ENCODE assay signal across 8 cellular contexts in the genomic region with DNA sequence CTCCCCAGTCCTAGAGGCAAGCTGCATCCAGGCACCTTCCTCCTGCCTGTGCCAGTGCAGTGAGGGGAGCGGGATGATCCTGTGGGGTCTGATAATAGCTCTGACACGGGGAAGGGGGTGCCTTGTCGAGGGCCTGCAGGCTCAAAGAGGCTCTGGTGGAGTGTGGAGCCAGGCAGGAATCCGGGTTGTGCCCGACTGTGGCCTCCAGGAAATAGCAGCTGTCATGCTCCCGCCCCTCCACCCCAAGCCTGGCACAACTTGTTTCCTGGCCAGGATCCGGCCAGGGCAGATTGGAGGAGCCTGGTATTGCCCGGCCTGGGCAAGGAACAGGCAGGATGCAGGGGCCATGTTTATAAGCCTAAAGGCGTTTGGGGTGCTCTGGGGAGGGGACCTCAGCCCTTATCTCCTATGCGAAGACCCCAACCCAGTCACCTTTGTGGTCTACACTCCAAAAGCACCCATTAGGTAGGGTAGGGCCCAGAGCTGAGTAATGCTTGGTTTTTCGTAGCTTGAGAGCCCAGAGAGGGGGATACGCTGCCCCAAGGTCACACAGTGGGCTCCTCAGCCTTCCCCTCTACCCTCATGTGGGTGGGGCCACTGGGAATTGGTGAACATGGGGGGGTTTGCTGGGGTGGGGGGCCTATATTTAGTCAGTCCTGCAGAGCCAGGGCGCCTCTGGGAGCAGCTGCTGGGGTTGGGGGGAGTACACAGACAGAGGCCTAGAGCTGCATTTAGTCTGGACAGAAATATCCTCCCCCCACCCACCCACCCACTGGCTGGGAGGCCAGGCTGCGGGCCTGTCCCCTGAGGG. TPM values are rescaled to one million over a fixed set of nuclear protein-coding genes. Genes with fewer than 3 reads are reported as not detected.
DNase-seq lines count a peak whose midpoint lies in the region; ATAC-seq lines count a peak whose summit lies in the region.

No MANE protein-coding gene starts in this region.

- peak overlapping the region; percentile 29 for H3K9ac ChIP-seq in rectal smooth muscle tissue (ENCODE audit: low read length)

- peaks cover 9% of the 10 kb centered on the region for H3K4me1 Mint-ChIP-seq in T-helper 17 cell

- no peaks in the 10 kb centered on the region for H3K27me3 ChIP-seq in rectal smooth muscle tissue (ENCODE audit: control insufficient read depth, insufficient read depth, low read length)

- no peak overlapping the region for H3K4me3 Mint-ChIP-seq in T-helper 17 cell

- no peak overlapping the region for H3K27ac Mint-ChIP-seq in T-helper 17 cell

- H3K9me3 ChIP-seq in T-helper 17 cell (ENCODE audit: control insufficient read depth, low read length, poor library complexity, severe bottlenecking), result no peaks in the 10 kb centered on the region

- peak overlapping the region; percentile 43 for H3K4me3 ChIP-seq in rectal smooth muscle tissue (ENCODE audit: low read length)

- peak; percentile 88 for DNase-seq in H4 (ENCODE audit: low spot score)
- DNase-seq in UCSD-AML1 (lab: John Stamatoyannopoulos, UW; ENCODE audit: unreplicated experiment), result peak; percentile 65
- peak; percentile 82 to 97 (median 92) for DNase-seq in head of caudate nucleus
- no peak for DNase-seq in T-helper 17 cell
- DNase-seq in activated CD4-positive, alpha-beta T cell treated with anti-CD3 and anti-CD28 coated beads, Interleukin-2, amount 50 U/mL, for 4 hours, result no peak

- H3K4me1 ChIP-seq in rectal smooth muscle tissue (ENCODE audit: control insufficient read depth, insufficient read depth, low read length), result peaks cover 46% of the 10 kb centered on the region

- no peaks in the 10 kb centered on the region for H3K36me3 Mint-ChIP-seq in T-helper 17 cell (ENCODE audit: low read depth)

- no peaks in the 10 kb centered on the region for H3K36me3 ChIP-seq in rectal smooth muscle tissue (ENCODE audit: control insufficient read depth, insufficient read depth, low read length)

- no peaks in the 10 kb centered on the region for H3K27me3 Mint-ChIP-seq in T-helper 17 cell

- ATAC-seq in T-helper 17 cell, result no peak
- ATAC-seq in HG03039 (IDR thresholded peaks at IDR 0.05; ENCODE audit: unreplicated experiment), result no peak
- ATAC-seq in GM19328 (IDR thresholded peaks at IDR 0.05; ENCODE audit: unreplicated experiment), result no peak

- intact Hi-C loops in head of caudate nucleus (cut with DNase I), result no loop called here

- H3K27ac ChIP-seq in rectal smooth muscle tissue (ENCODE audit: low read depth, low read length), result peak overlapping the region; percentile 86

RNA-seq across cellular contexts. Expression of a gene that starts 12.2 kb away (rescaled TPM):
- 46.9 and 55.1 TPM in 2 replicates for total RNA-seq in H4 (2014; rRNA removed; shearing (Covaris generic))
- 1 to 10 TPM; 3.2 to 4.3 TPM for total RNA-seq in T-helper 17 cell

Comparison
In these comparisons a context has a peak if more than half of its experiments do, and no peak if none do; other contexts are left out.
1. DNase-seq: peak in H4 (single experiment), UCSD-AML1 (single experiment) and head of caudate nucleus (42 of 42); none in T-helper 17 cell (0 of 3) and activated CD4-positive, alpha-beta T cell treated with anti-CD3 and anti-CD28 coated beads, Interleukin-2, amount 50 U/mL, for 4 hours (0 of 2).